In the genomic region with DNA sequence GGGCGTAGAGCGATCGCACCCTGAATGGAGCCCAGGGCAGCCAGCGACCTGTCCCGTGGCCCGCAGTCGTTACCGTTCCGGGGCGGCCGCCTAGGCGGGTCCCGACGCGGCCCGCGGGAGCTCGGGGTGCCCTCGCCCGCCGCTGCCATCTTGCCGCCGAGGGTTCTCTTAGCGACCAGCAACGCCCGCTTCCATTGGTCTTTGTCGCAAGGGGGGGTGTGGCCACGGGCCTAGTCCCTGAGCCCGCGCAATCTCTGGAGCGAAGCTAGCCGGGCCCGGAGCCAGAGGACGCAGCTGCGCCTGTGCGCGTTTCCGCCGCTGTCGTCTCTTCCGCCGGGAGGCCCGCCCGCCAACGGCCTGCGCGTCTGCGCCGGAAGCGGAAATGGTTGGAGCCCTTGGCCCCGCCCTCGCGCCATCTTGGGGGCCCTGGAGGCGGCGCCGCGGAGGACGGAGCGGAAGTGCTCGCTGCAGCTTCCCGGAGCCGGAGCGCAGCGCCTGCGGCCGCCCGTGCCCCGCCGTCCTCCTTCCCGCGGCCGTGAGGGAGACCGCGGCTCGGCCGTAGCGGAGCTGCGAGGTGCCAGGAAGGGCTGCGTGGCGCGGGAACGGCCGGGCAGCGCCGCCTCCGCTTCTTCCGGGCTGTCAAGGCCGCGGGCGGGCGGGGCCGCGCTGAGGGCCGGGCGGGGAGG, we compare ENCODE assay signal across 1 cellular context.
TF ChIP-seq lines count a peak whose summit lies in the region.

A gene (minus strand): TSS at position 170 of the 686 bp plus-strand sequence. CDS start 21 bp downstream, at position 149.
A gene with protein sequence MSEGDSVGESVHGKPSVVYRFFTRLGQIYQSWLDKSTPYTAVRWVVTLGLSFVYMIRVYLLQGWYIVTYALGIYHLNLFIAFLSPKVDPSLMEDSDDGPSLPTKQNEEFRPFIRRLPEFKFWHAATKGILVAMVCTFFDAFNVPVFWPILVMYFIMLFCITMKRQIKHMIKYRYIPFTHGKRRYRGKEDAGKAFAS (plus strand): TSS at position 457 of the 686 bp plus-strand sequence. CDS start 3,950 bp downstream, outside the sequence.

TF ChIP-seq in HepG2, 621 proteins besides CTCF, POLR2A, EP300 and RAD21 (continued from another document and continues in another):
- TF ChIP-seq, protein P1, sequence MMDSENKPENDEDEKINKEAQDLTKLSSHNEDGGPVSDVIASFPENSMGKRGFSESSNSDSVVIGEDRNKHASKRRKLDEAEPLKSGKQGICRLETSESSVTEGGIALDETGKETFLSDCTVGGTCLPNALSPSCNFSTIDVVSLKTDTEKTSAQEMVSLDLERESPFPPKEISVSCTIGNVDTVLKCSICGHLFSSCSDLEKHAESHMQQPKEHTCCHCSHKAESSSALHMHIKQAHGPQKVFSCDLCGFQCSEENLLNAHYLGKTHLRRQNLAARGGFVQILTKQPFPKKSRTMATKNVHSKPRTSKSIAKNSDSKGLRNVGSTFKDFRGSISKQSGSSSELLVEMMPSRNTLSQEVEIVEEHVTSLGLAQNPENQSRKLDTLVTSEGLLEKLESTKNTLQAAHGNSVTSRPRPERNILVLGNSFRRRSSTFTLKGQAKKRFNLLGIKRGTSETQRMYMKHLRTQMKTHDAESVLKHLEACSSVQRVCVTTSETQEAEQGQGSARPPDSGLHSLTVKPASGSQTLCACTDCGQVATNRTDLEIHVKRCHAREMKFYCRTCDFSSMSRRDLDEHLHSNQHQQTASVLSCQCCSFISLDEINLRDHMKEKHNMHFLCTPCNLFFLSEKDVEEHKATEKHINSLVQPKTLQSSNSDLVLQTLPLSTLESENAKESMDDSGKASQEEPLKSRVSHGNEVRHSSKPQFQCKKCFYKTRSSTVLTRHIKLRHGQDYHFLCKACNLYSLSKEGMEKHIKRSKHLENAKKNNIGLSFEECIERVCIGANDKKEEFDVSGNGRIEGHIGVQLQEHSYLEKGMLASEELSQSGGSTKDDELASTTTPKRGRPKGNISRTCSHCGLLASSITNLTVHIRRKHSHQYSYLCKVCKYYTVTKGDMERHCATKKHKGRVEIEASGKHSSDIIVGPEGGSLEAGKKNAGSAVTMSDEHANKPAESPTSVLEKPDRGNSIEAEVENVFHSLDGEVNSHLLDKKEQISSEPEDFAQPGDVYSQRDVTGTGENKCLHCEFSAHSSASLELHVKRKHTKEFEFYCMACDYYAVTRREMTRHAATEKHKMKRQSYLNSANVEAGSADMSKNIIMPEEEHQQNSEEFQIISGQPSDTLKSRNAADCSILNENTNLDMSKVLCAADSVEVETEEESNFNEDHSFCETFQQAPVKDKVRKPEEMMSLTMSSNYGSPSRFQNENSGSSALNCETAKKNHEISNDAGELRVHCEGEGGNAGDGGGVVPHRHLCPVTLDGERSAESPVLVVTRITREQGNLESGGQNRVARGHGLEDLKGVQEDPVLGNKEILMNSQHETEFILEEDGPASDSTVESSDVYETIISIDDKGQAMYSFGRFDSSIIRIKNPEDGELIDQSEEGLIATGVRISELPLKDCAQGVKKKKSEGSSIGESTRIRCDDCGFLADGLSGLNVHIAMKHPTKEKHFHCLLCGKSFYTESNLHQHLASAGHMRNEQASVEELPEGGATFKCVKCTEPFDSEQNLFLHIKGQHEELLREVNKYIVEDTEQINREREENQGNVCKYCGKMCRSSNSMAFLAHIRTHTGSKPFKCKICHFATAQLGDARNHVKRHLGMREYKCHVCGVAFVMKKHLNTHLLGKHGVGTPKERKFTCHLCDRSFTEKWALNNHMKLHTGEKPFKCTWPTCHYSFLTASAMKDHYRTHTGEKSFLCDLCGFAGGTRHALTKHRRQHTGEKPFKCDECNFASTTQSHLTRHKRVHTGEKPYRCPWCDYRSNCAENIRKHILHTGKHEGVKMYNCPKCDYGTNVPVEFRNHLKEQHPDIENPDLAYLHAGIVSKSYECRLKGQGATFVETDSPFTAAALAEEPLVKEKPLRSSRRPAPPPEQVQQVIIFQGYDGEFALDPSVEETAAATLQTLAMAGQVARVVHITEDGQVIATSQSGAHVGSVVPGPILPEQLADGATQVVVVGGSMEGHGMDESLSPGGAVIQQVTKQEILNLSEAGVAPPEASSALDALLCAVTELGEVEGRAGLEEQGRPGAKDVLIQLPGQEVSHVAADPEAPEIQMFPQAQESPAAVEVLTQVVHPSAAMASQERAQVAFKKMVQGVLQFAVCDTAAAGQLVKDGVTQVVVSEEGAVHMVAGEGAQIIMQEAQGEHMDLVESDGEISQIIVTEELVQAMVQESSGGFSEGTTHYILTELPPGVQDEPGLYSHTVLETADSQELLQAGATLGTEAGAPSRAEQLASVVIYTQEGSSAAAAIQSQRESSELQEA (CRISPR knock-in tag; IDR thresholded peaks at IDR 0.05; ENCODE audit: not compliant biosample characterization) = no peak
- TF ChIP-seq ZNF768 (CRISPR knock-in tag; IDR thresholded peaks at IDR 0.05) = no peak
- peak in 1 of 2 experiments; percentile 54; a peak in 1 of 4 replicates for TF ChIP-seq KLF16 (CRISPR knock-in tag; IDR thresholded peaks at IDR 0.05)
- no peak for TF ChIP-seq NONO (IDR thresholded peaks at IDR 0.05)
- peak; percentile 70 for TF ChIP-seq NONO (CRISPR knock-in tag; conservative IDR thresholded peaks at IDR 0.05)
- TF ChIP-seq JDP2 (CRISPR knock-in tag; IDR thresholded peaks at IDR 0.05; ENCODE audit: borderline replicate concordance) = no peak
- no peak for TF ChIP-seq ZBTB8A (CRISPR knock-in tag; IDR thresholded peaks at IDR 0.05; ENCODE audit: borderline replicate concordance, low read depth)
- TF ChIP-seq ZNF557 (CRISPR knock-in tag; IDR thresholded peaks at IDR 0.05) = no peak
- TF ChIP-seq, protein P2, sequence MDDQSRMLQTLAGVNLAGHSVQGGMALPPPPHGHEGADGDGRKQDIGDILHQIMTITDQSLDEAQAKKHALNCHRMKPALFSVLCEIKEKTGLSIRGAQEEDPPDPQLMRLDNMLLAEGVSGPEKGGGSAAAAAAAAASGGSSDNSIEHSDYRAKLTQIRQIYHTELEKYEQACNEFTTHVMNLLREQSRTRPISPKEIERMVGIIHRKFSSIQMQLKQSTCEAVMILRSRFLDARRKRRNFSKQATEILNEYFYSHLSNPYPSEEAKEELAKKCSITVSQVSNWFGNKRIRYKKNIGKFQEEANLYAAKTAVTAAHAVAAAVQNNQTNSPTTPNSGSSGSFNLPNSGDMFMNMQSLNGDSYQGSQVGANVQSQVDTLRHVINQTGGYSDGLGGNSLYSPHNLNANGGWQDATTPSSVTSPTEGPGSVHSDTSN (CRISPR knock-in tag; IDR thresholded peaks at IDR 0.05; ENCODE audit: borderline replicate concordance) = no peak
- TF ChIP-seq, protein P3, sequence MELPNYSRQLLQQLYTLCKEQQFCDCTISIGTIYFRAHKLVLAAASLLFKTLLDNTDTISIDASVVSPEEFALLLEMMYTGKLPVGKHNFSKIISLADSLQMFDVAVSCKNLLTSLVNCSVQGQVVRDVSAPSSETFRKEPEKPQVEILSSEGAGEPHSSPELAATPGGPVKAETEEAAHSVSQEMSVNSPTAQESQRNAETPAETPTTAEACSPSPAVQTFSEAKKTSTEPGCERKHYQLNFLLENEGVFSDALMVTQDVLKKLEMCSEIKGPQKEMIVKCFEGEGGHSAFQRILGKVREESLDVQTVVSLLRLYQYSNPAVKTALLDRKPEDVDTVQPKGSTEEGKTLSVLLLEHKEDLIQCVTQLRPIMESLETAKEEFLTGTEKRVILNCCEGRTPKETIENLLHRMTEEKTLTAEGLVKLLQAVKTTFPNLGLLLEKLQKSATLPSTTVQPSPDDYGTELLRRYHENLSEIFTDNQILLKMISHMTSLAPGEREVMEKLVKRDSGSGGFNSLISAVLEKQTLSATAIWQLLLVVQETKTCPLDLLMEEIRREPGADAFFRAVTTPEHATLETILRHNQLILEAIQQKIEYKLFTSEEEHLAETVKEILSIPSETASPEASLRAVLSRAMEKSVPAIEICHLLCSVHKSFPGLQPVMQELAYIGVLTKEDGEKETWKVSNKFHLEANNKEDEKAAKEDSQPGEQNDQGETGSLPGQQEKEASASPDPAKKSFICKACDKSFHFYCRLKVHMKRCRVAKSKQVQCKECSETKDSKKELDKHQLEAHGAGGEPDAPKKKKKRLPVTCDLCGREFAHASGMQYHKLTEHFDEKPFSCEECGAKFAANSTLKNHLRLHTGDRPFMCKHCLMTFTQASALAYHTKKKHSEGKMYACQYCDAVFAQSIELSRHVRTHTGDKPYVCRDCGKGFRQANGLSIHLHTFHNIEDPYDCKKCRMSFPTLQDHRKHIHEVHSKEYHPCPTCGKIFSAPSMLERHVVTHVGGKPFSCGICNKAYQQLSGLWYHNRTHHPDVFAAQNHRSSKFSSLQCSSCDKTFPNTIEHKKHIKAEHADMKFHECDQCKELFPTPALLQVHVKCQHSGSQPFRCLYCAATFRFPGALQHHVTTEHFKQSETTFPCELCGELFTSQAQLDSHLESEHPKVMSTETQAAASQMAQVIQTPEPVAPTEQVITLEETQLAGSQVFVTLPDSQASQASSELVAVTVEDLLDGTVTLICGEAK (IDR thresholded peaks at IDR 0.05) = peak; percentile 84
- TF ChIP-seq, protein P3 (CRISPR knock-in tag; IDR thresholded peaks at IDR 0.05) = peak; percentile 39; the same call in 1 of the 2 replicates
- 0 out of 2 replicates have a peak, but pooled peaks have one; percentile 39 for TF ChIP-seq ZNF782 (CRISPR knock-in tag; IDR thresholded peaks at IDR 0.05; ENCODE audit: borderline replicate concordance)
- no peak; the same call in 1 of the 2 replicates for TF ChIP-seq ZFP90 (CRISPR knock-in tag; IDR thresholded peaks at IDR 0.05; ENCODE audit: borderline replicate concordance)
- TF ChIP-seq, protein P4, sequence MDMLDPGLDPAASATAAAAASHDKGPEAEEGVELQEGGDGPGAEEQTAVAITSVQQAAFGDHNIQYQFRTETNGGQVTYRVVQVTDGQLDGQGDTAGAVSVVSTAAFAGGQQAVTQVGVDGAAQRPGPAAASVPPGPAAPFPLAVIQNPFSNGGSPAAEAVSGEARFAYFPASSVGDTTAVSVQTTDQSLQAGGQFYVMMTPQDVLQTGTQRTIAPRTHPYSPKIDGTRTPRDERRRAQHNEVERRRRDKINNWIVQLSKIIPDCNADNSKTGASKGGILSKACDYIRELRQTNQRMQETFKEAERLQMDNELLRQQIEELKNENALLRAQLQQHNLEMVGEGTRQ (IDR thresholded peaks at IDR 0.05; ENCODE audit: low read depth, low read length) = no peak
- TF ChIP-seq, protein P4 (CRISPR knock-in tag; IDR thresholded peaks at IDR 0.05; ENCODE audit: borderline replicate concordance) = peak; percentile 21; the same call in 1 of the 2 replicates
- TF ChIP-seq, protein P5, sequence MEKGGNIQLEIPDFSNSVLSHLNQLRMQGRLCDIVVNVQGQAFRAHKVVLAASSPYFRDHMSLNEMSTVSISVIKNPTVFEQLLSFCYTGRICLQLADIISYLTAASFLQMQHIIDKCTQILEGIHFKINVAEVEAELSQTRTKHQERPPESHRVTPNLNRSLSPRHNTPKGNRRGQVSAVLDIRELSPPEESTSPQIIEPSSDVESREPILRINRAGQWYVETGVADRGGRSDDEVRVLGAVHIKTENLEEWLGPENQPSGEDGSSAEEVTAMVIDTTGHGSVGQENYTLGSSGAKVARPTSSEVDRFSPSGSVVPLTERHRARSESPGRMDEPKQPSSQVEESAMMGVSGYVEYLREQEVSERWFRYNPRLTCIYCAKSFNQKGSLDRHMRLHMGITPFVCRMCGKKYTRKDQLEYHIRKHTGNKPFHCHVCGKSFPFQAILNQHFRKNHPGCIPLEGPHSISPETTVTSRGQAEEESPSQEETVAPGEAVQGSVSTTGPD (CRISPR knock-in tag; IDR thresholded peaks at IDR 0.05) = no peak
- no peak for TF ChIP-seq ZNF326 (CRISPR knock-in tag; IDR thresholded peaks at IDR 0.05; ENCODE audit: borderline replicate concordance)
- TF ChIP-seq ZNF788 (CRISPR knock-in tag; IDR thresholded peaks at IDR 0.05; ENCODE audit: borderline replicate concordance) = peak; percentile 56; the same call in 1 of the 2 replicates
- no peak for TF ChIP-seq JUNB (CRISPR knock-in tag; IDR thresholded peaks at IDR 0.05; ENCODE audit: borderline replicate concordance)
- no peak for TF ChIP-seq SSRP1 (CRISPR knock-in tag; IDR thresholded peaks at IDR 0.05)
- TF ChIP-seq ZBTB38 (CRISPR knock-in tag; IDR thresholded peaks at IDR 0.05) = peak; percentile 71; the same call in 1 of the 2 replicates
- no peak for TF ChIP-seq ZNF674 (CRISPR knock-in tag; IDR thresholded peaks at IDR 0.05; ENCODE audit: low read depth)
- TF ChIP-seq, protein P6, sequence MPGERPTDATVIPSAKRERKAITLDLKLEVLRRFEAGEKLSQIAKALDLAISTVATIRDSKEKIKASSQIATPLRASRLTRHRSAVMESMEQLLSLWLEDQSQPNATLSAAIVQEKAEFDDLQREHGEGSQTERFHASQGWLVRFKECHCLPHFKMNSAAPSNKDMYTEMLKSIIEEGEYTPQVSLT (CRISPR knock-in tag; IDR thresholded peaks at IDR 0.05; ENCODE audit: borderline replicate concordance, low read depth) = no peak
- TF ChIP-seq NPAS2 (CRISPR knock-in tag; IDR thresholded peaks at IDR 0.05; ENCODE audit: borderline replicate concordance) = no peak
- TF ChIP-seq ZNF773 (CRISPR knock-in tag; IDR thresholded peaks at IDR 0.05; ENCODE audit: borderline replicate concordance) = peak; percentile 16; the same call in 1 of the 2 replicates
- TF ChIP-seq ZNF724P (CRISPR knock-in tag; IDR thresholded peaks at IDR 0.05; ENCODE audit: borderline replicate concordance) = no peak
- TF ChIP-seq SMAD3 (CRISPR knock-in tag; IDR thresholded peaks at IDR 0.05) = no peak
- TF ChIP-seq ZMYM3 (CRISPR knock-in tag; IDR thresholded peaks at IDR 0.05) = no peak
- TF ChIP-seq NRL (CRISPR knock-in tag; IDR thresholded peaks at IDR 0.05; ENCODE audit: borderline replicate concordance) = 0 out of 2 replicates have a peak, but pooled peaks have one; percentile 41
